25 cellular contexts compared by ENCODE assay signal in genomic region chr10:133044502-133044901, GRCh38. TPM values are rescaled to one million over a fixed set of nuclear protein-coding genes. Genes with fewer than 3 reads are reported as not detected.
DNase-seq lines count a peak whose midpoint lies in the region; ATAC-seq and TF ChIP-seq lines count a peak whose summit lies in the region.
"Had no signal": no experiment of that assay in that cellular context is flagged by ENCODE, and none has a peak within 500 bp of the region (broad histone marks: within the 10 kb centered on the region; RNA-seq: fewer than 3 reads in every experiment).

No MANE protein-coding gene starts in this region.

- TF ChIP-seq POLR2A in prostate gland (IDR thresholded peaks at IDR 0.05), result no peak

- ATAC-seq in left cardiac atrium, result peak; percentile 77 to 88
- ATAC-seq in activated CD8-positive, alpha-beta memory T cell treated with anti-CD3 and anti-CD28 coated beads, Interleukin-2, amount 10 ng/mL, durations not matched to agents 7 days and 5 days, result no peak

- no peaks in the 10 kb centered on the region for H3K36me3 Mint-ChIP-seq in neural progenitor cell
- H3K36me3 Mint-ChIP-seq in HFFc6 (ENCODE audit: low read depth), result no peaks in the 10 kb centered on the region
- no peaks in the 10 kb centered on the region for H3K36me3 Mint-ChIP-seq in activated CD8-positive, alpha-beta memory T cell treated with anti-CD3 and anti-CD28 coated beads, Interleukin-2, amount 10 ng/mL, durations not matched to agents 7 days and 5 days
- H3K36me3 Mint-ChIP-seq: natural killer cell treated with Interleukin-12 subunit alpha and Interleukin-12 subunit beta and Interleukin-15 and Interleukin-18, amount 100 ng/mL, for 72 hours had no signal

- H3K27me3 Mint-ChIP-seq in neural progenitor cell (ENCODE audit: insufficient read depth, low read depth) (peaks cover 15% of the 10 kb centered on the region), HFFc6 (ENCODE audit: insufficient read depth) (peaks cover 6% of the 10 kb centered on the region)
- no peaks in the 10 kb centered on the region for H3K27me3 Mint-ChIP-seq in activated CD8-positive, alpha-beta memory T cell treated with anti-CD3 and anti-CD28 coated beads, Interleukin-2, amount 10 ng/mL, durations not matched to agents 7 days and 5 days
- H3K27me3 Mint-ChIP-seq: natural killer cell treated with Interleukin-12 subunit alpha and Interleukin-12 subunit beta and Interleukin-15 and Interleukin-18, amount 100 ng/mL, for 72 hours had no signal

- intact Hi-C loops in left cardiac atrium (cut with DNase I), result no loop called here
- intact Hi-C loops in prostate gland (cut with DNase I), result no loop called here

- H3K9me3 ChIP-seq in adipocyte (ENCODE audit: control insufficient read depth, low read length), result no peaks in the 10 kb centered on the region
- H3K9me3 ChIP-seq in neural progenitor cell (ENCODE audit: low read depth), result no peaks in the 10 kb centered on the region
- H3K9me3 ChIP-seq in prostate gland, result no peaks in the 10 kb centered on the region
- H3K9me3 ChIP-seq: BE2C, breast epithelium, esophagus muscularis mucosa had no signal

- no peak overlapping the region for H3K4me3 ChIP-seq in adipocyte (ENCODE audit: low read length)
- H3K4me3 ChIP-seq in neural progenitor cell, result no peak overlapping the region
- no peak overlapping the region for H3K4me3 ChIP-seq in prostate gland
- H3K4me3 ChIP-seq: breast epithelium, coronary artery, smooth muscle cell had no signal

- H3K9me3 Mint-ChIP-seq in neural progenitor cell (no peaks in the 10 kb centered on the region), HFFc6 (no peaks in the 10 kb centered on the region)
- no peaks in the 10 kb centered on the region for H3K9me3 Mint-ChIP-seq in activated CD8-positive, alpha-beta memory T cell treated with anti-CD3 and anti-CD28 coated beads, Interleukin-2, amount 10 ng/mL, durations not matched to agents 7 days and 5 days (ENCODE audit: low read depth)
- H3K9me3 Mint-ChIP-seq: activated T-cell treated with anti-CD3 and anti-CD28 coated beads, Interleukin-2, amount 50 U/mL, for 24 hours; natural killer cell treated with Interleukin-12 subunit alpha and Interleukin-12 subunit beta and Interleukin-15 and Interleukin-18, amount 100 ng/mL, for 72 hours; T-helper 1 cell treated with Interleukin-12 subunit alpha and Interleukin-12 subunit beta and Interleukin-4 antibody, amounts not matched to agents 30 μg/mL and 1 μg/mL, for 36 hours had no signal

- H3K27me3 ChIP-seq in adipocyte (replicated peaks; ENCODE audit: control insufficient read depth, insufficient read depth, low read length) (peaks cover 31% of the 10 kb centered on the region), neural progenitor cell (no peaks in the 10 kb centered on the region), prostate gland (replicated peaks; ENCODE audit: insufficient read depth) (peaks cover 23% of the 10 kb centered on the region)

- no peaks in the 10 kb centered on the region for H4K20me1 ChIP-seq in neural progenitor cell (ENCODE audit: low read depth)

- H3K27ac Mint-ChIP-seq in neural progenitor cell (peak overlapping the region; percentile 81), HFFc6 (no peak overlapping the region)
- H3K27ac Mint-ChIP-seq in activated CD8-positive, alpha-beta memory T cell treated with anti-CD3 and anti-CD28 coated beads, Interleukin-2, amount 10 ng/mL, durations not matched to agents 7 days and 5 days, result no peak overlapping the region
- H3K27ac Mint-ChIP-seq: activated T-cell treated with anti-CD3 and anti-CD28 coated beads, Interleukin-2, amount 50 U/mL, for 24 hours; natural killer cell treated with Interleukin-12 subunit alpha and Interleukin-12 subunit beta and Interleukin-15 and Interleukin-18, amount 100 ng/mL, for 72 hours; T-helper 1 cell treated with Interleukin-12 subunit alpha and Interleukin-12 subunit beta and Interleukin-4 antibody, amounts not matched to agents 30 μg/mL and 1 μg/mL, for 36 hours had no signal

- H3K4me1 ChIP-seq in adipocyte (ENCODE audit: control insufficient read depth, insufficient read depth, low read length) (peaks cover 3% of the 10 kb centered on the region), neural progenitor cell (peaks cover 10% of the 10 kb centered on the region), prostate gland (replicated peaks) (no peaks in the 10 kb centered on the region)
- H3K4me1 ChIP-seq: BE2C, breast epithelium, esophagus muscularis mucosa had no signal

- no peak for TF ChIP-seq CTCF in neural progenitor cell (IDR thresholded peaks at IDR 0.05)
- no peak for TF ChIP-seq CTCF in prostate gland (IDR thresholded peaks at IDR 0.05)
- TF ChIP-seq CTCF in HFFc6 (IDR thresholded peaks at IDR 0.05), result no peak

- no peak overlapping the region for H2AFZ ChIP-seq in neural progenitor cell (replicated peaks)

- 38% methylated on average over 19 of the region's 19 CpGs for WGBS in prostate gland

- peaks cover 14% of the 10 kb centered on the region for H3F3A ChIP-seq in neural progenitor cell (ENCODE audit: low read depth)

- H3K4me3 Mint-ChIP-seq in neural progenitor cell (no peak overlapping the region), HFFc6 (no peak overlapping the region)
- H3K4me3 Mint-ChIP-seq in activated CD8-positive, alpha-beta memory T cell treated with anti-CD3 and anti-CD28 coated beads, Interleukin-2, amount 10 ng/mL, durations not matched to agents 7 days and 5 days, result no peak overlapping the region
- H3K4me3 Mint-ChIP-seq: activated T-cell treated with anti-CD3 and anti-CD28 coated beads, Interleukin-2, amount 50 U/mL, for 24 hours; natural killer cell treated with Interleukin-12 subunit alpha and Interleukin-12 subunit beta and Interleukin-15 and Interleukin-18, amount 100 ng/mL, for 72 hours; T-helper 1 cell treated with Interleukin-12 subunit alpha and Interleukin-12 subunit beta and Interleukin-4 antibody, amounts not matched to agents 30 μg/mL and 1 μg/mL, for 36 hours had no signal

- H3K27ac ChIP-seq in neural progenitor cell (no peak overlapping the region), prostate gland (no peak overlapping the region)
- H3K27ac ChIP-seq: breast epithelium, coronary artery, esophagus muscularis mucosa had no signal

- DNase-seq in Daoy (ENCODE audit: low read depth), result peak; percentile 37
- no peak for DNase-seq in adipocyte (ENCODE audit: low read depth)
- DNase-seq in left cardiac atrium, result peak; percentile 65
- no peak for DNase-seq in neural progenitor cell (ENCODE audit: low spot score)
- no peak for DNase-seq in prostate gland (ENCODE audit: low spot score)
- no peak for DNase-seq in A172 (ENCODE audit: low spot score)
- no peak for DNase-seq in HFFc6
- DNase-seq in activated CD8-positive, alpha-beta memory T cell treated with anti-CD3 and anti-CD28 coated beads, Interleukin-2, amount 10 ng/mL, durations not matched to agents 7 days and 5 days, result no peak
- DNase-seq: activated naive CD4-positive, alpha-beta T cell treated with Interleukin-2 at 50 U/mL for 16 hours; activated T-cell treated with anti-CD3 and anti-CD28 coated beads, Interleukin-2, amount 50 U/mL, for 24 hours; BE2C; DMS53; Karpas-422; midbrain; NCI-H1694; NCI-H2171; NCI-H69; stimulated activated CD4-positive, alpha-beta T cell treated with anti-CD3 and anti-CD28 coated beads, Interleukin-2, amount 100 ng/mL, for 24 hours had no signal

- CTCF ChIA-PET in activated CD8-positive, alpha-beta memory T cell treated with anti-CD3 and anti-CD28 coated beads, Interleukin-2, amount 10 ng/mL, durations not matched to agents 7 days and 5 days (lab: Charles Lee), result no interaction called here

- no peaks in the 10 kb centered on the region for H3K79me2 ChIP-seq in neural progenitor cell (ENCODE audit: low read depth)

- peak overlapping the region; percentile 32 for H3K9ac ChIP-seq in adipocyte (ENCODE audit: low read length)
- no peak overlapping the region for H3K9ac ChIP-seq in neural progenitor cell

- H3K4me1 Mint-ChIP-seq in neural progenitor cell (peaks cover 41% of the 10 kb centered on the region), HFFc6 (ENCODE audit: low read depth) (no peaks in the 10 kb centered on the region; the same call in 1 of the 2 replicates)
- H3K4me1 Mint-ChIP-seq in activated CD8-positive, alpha-beta memory T cell treated with anti-CD3 and anti-CD28 coated beads, Interleukin-2, amount 10 ng/mL, durations not matched to agents 7 days and 5 days, result no peaks in the 10 kb centered on the region

- no peak overlapping the region for H3K4me2 ChIP-seq in neural progenitor cell
- H3K4me2 ChIP-seq: smooth muscle cell had no signal

- H3K36me3 ChIP-seq in adipocyte (ENCODE audit: control insufficient read depth, insufficient read depth, low read length, severe bottlenecking), result no peaks in the 10 kb centered on the region
- no peaks in the 10 kb centered on the region for H3K36me3 ChIP-seq in neural progenitor cell
- H3K36me3 ChIP-seq in prostate gland, result no peaks in the 10 kb centered on the region
- H3K36me3 ChIP-seq: BE2C, breast epithelium, esophagus muscularis mucosa had no signal

RNA-seq across cellular contexts. Expression of gene ADGRA1, which starts 43.2 kb away (rescaled TPM):
- not detected in 2 replicates for total RNA-seq in Daoy (2014; rRNA removed; shearing (Covaris generic))
- total RNA-seq in left cardiac atrium (under 1 TPM in 1 of 2 donors, not detected in 1; 0.10 TPM), neural progenitor cell (ENCODE audit: low replicate concordance) (not detected in 2 replicates), prostate gland (under 1 TPM; 0.14 to 0.23 TPM)
- total RNA-seq in A172 (2014; rRNA removed; shearing (Covaris generic)), result 0.24 and 0.43 TPM in 2 replicates
- total RNA-seq in HFFc6 (2021; fragmentation: NEBNext Ultra II Directional; extraction: Animal tissue kit (Norgen Biotek cat#: 25700)), result not detected
- not detected for total RNA-seq in activated CD8-positive, alpha-beta memory T cell treated with anti-CD3 and anti-CD28 coated beads, Interleukin-2, amount 10 ng/mL, durations not matched to agents 7 days and 5 days
- total RNA-seq: natural killer cell treated with Interleukin-12 subunit alpha and Interleukin-12 subunit beta and Interleukin-15 and Interleukin-18, amount 100 ng/mL, for 72 hours; SK-MEL-5; smooth muscle cell had no signal

Comparison
In these comparisons a context has a peak if more than half of its experiments do, and no peak if none do; other contexts are left out.
1. DNase-seq: peak in Daoy (single experiment) and left cardiac atrium (single experiment); none in adipocyte (single experiment), neural progenitor cell (single experiment), prostate gland (single experiment), A172 (single experiment), HFFc6 (single experiment) and activated CD8-positive, alpha-beta memory T cell treated with anti-CD3 and anti-CD28 coated beads, Interleukin-2, amount 10 ng/mL, durations not matched to agents 7 days and 5 days (single experiment).